Comparison of ENCODE assay signal across 9 cellular contexts in the genomic region with DNA sequence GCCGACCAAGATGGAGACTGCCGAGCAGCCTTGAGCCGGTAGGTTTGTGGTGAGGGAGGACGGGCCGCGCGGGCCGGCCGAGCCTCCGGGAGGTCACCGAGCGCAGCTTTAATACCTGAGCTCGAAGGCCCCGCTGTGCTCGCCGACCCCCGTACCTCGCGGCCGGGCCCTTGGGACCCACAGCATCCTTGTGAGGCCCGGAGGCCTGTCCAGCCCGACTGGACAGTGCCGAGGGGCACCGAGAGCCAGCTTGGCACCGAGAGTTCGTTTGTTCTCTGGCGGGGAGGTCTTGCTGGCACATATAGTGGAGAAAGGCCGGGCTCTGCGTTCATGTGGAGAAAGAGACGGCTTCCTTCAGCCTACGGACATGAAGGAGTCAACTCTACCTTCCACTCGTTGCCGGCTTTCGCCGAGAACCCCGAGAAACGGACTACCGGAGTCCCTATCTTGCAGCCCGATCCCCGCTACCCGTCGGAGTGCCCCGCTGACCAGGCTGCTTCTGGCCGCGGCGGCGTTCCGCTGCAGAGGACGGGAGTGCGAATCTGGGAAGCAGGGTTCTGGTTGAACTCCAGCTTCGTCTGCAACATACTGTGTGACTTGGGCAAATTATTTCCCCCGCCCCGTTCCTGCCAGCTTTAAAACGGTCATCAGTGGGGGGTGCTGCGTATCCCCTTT. TPM values are rescaled to one million over a fixed set of nuclear protein-coding genes. Genes with fewer than 3 reads are reported as not detected.
A peak's percentile ranks its signal among the peaks of the same experiment; 100 is the strongest.
DNase-seq lines count a peak whose midpoint lies in the region; ATAC-seq and TF ChIP-seq lines count a peak whose summit lies in the region.
"Had no signal": no experiment of that assay in that cellular context is flagged by ENCODE, and none has a peak within 500 bp of the region (broad histone marks: within the 10 kb centered on the region; RNA-seq: fewer than 3 reads in every experiment).

No MANE protein-coding gene starts in this region.

- ATAC-seq in HG03066 (IDR thresholded peaks at IDR 0.05; ENCODE audit: low read depth, unreplicated experiment) (peak; percentile 4), left lung (peak; percentile 1), upper lobe of right lung (peak; percentile 0)

- H3K27ac Mint-ChIP-seq in CD4-positive, alpha-beta memory T cell = peak overlapping the region; percentile 92 to 100 (median 96)

- in situ Hi-C loops in astrocyte of the spinal cord (cut with HindIII; ENCODE audit: low sequenced_read_pairs) = no loop called here

- peak overlapping the region; percentile 86 for H3K27ac ChIP-seq in CD4-positive, alpha-beta memory T cell (ENCODE audit: low read depth, low read length)
- H3K27ac ChIP-seq in left lung (peak overlapping the region; percentile 80 to 97), upper lobe of right lung (peak overlapping the region; percentile 89)

- POLR2A ChIA-PET in CD4-positive, alpha-beta memory T cell (lab: Charles Lee; ENCODE audit: partially characterized antibody) = interaction anchor here (0.7 to 4.5 kb wide), 17 partner anchors 9 to 648 kb away, joined by 3 to 73 read pairs (median 5); a partner anchor contains a TSS

- CTCF ChIA-PET in CD4-positive, alpha-beta memory T cell (lab: Charles Lee; ENCODE audit: partially characterized antibody) = interaction anchor here (0.8 to 2.9 kb wide), 14 partner anchors 9 to 487 kb away, joined by 3 to 30 read pairs (median 4); a partner anchor contains a TSS

- peaks cover 0 to 3% of the 10 kb centered on the region in 2 donors for H3K27me3 Mint-ChIP-seq in CD4-positive, alpha-beta memory T cell

- H3K4me1 Mint-ChIP-seq in CD4-positive, alpha-beta memory T cell = peaks cover 6 to 31% (median 17%) of the 10 kb centered on the region in 4 donors

- intact Hi-C loops in CD4-positive, alpha-beta memory T cell (cut with micrococcal nuclease) = loop anchor here (1.0 kb wide), 7 partner anchors 19 to 656 kb away; a partner anchor contains a TSS
- intact Hi-C loops in left lung (cut with DNase I) (no loop called here), upper lobe of right lung (cut with DNase I) (no loop called here)

- H3K4me3 Mint-ChIP-seq in CD4-positive, alpha-beta memory T cell = peak overlapping the region; percentile 89 to 97 (median 94)

- no peak for TF ChIP-seq CTCF in astrocyte of the spinal cord (IDR thresholded peaks at IDR 0.05; ENCODE audit: low read depth, low read length)
- TF ChIP-seq CTCF in left lung (IDR thresholded peaks at IDR 0.05) = no peak
- TF ChIP-seq CTCF in upper lobe of right lung (IDR thresholded peaks at IDR 0.05) = no peak

- peaks cover 6 to 33% of the 10 kb centered on the region in 2 donors for H3K36me3 Mint-ChIP-seq in CD4-positive, alpha-beta memory T cell

- no peaks in the 10 kb centered on the region for H3K9me3 ChIP-seq in CD4-positive, alpha-beta memory T cell (ENCODE audit: control insufficient read depth in 1 of 2, low read length in 2 of 2)
- no peaks in the 10 kb centered on the region for H3K9me3 ChIP-seq in left lung
- H3K9me3 ChIP-seq in upper lobe of right lung = no peaks in the 10 kb centered on the region

- peaks cover 20% of the 10 kb centered on the region for H3K36me3 ChIP-seq in CD4-positive, alpha-beta memory T cell (ENCODE audit: insufficient read depth, low read length)
- H3K36me3 ChIP-seq in left lung (peaks cover 0 to 56% of the 10 kb centered on the region in 2 donors), upper lobe of right lung (peaks cover 42% of the 10 kb centered on the region)

- H3K27me3 ChIP-seq in CD4-positive, alpha-beta memory T cell (ENCODE audit: insufficient read depth, low read length) = no peaks in the 10 kb centered on the region
- H3K27me3 ChIP-seq in left lung = no peaks in the 10 kb centered on the region
- H3K27me3 ChIP-seq in upper lobe of right lung = no peaks in the 10 kb centered on the region

- peaks cover 0 to 4% (median 0%) of the 10 kb centered on the region in 8 donors for H3K9me3 Mint-ChIP-seq in CD4-positive, alpha-beta memory T cell

- DNase-seq in CD4-positive, alpha-beta memory T cell = peak in 1 of 5 donors; percentile 56
- DNase-seq in astrocyte of the spinal cord (ENCODE audit: low read depth, low spot score) = no peak
- no peak for DNase-seq in left lung
- no peak for DNase-seq in upper lobe of right lung
- DNase-seq in NCI-H1105 (lab: John Stamatoyannopoulos, UW) = no peak
- DNase-seq in cerebellum (ENCODE audit: low spot score) = no peak
- no peak for DNase-seq in NCI-H2107 treated with DMSO at 0.1 percent for 48 hours (lab: John Stamatoyannopoulos, UW; ENCODE audit: unreplicated experiment)

- peaks cover 24% of the 10 kb centered on the region for H3K4me1 ChIP-seq in CD4-positive, alpha-beta memory T cell (ENCODE audit: insufficient read depth, low read length)
- peaks cover 16 to 31% of the 10 kb centered on the region in 2 donors for H3K4me1 ChIP-seq in left lung
- H3K4me1 ChIP-seq in upper lobe of right lung = peaks cover 21% of the 10 kb centered on the region

- peak overlapping the region; percentile 85 to 88 for H3K4me3 ChIP-seq in CD4-positive, alpha-beta memory T cell (ENCODE audit: low read length in 2 of 2)
- H3K4me3 ChIP-seq in astrocyte of the spinal cord (ENCODE audit: low read depth, low read length) (peak overlapping the region; percentile 90), left lung (peak overlapping the region; percentile 98 to 99), upper lobe of right lung (peak overlapping the region; percentile 99)

RNA-seq across cellular contexts. Expression of a gene that starts 0.3 kb away (rescaled TPM):
- 10 to 100 TPM; 58.6 to 65.8 TPM for total RNA-seq in CD4-positive, alpha-beta memory T cell
- 10 to 100 TPM; 54.6 to 79.8 TPM for polyA plus RNA-seq in CD4-positive, alpha-beta memory T cell
- total RNA-seq in left lung = 10 to 100 TPM; 35.3 to 47.6 TPM
- 40.6 TPM for total RNA-seq in upper lobe of right lung
- total RNA-seq in cerebellum = 17.2 TPM

RNA-seq across cellular contexts. Expression of a gene that starts 23.8 kb away (rescaled TPM):
- 100 to 1,000 TPM; 113 to 118 TPM for total RNA-seq in CD4-positive, alpha-beta memory T cell
- 10 to 100 TPM; 15.2 to 54.1 TPM for polyA plus RNA-seq in CD4-positive, alpha-beta memory T cell
- total RNA-seq in left lung = 100 to 1,000 TPM; 641 to 754 TPM
- total RNA-seq in upper lobe of right lung = 801 TPM
- 90.7 TPM for total RNA-seq in cerebellum

RNA-seq across cellular contexts. Expression of a gene that starts 43.4 kb away (rescaled TPM):
- total RNA-seq in CD4-positive, alpha-beta memory T cell = under 1 TPM; 0.19 to 0.23 TPM
- not detected for polyA plus RNA-seq in CD4-positive, alpha-beta memory T cell
- not detected for total RNA-seq in left lung
- not detected for total RNA-seq in upper lobe of right lung
- 0.27 TPM for total RNA-seq in cerebellum

RNA-seq across cellular contexts. Expression of a gene that starts 43.9 kb away (rescaled TPM):
- total RNA-seq in CD4-positive, alpha-beta memory T cell = 10 to 100 TPM; 21.4 to 21.6 TPM
- 10 to 100 TPM in 1 of 2 donors, 1 to 10 TPM in 1; 5.4 to 21.7 TPM for polyA plus RNA-seq in CD4-positive, alpha-beta memory T cell
- total RNA-seq in left lung (10 to 100 TPM; 33.7 to 37.7 TPM), upper lobe of right lung (52.9 TPM), cerebellum (0.45 TPM)
- total RNA-seq: HT1080 had no signal
